Comparison of ENCODE assay signal across 8 cellular contexts in genomic region chr11:118436639-118437045, GRCh38. TPM values are rescaled to one million over a fixed set of nuclear protein-coding genes. Genes with fewer than 3 reads are reported as not detected.
DNase-seq lines count a peak whose midpoint lies in the region; ATAC-seq and TF ChIP-seq lines count a peak whose summit lies in the region.

No MANE protein-coding gene starts in this region.

- H3K9ac ChIP-seq in NT2/D1 (ENCODE audit: insufficient read length, low read depth): peak overlapping the region; percentile 94

- no peak for ATAC-seq in GM23338

- 0 out of 2 replicates have a peak overlapping the region, but pooled peaks have one; percentile 45 for H3K27ac ChIP-seq in GM23338 (ENCODE audit: low read depth)
- peak overlapping the region; percentile 85 for H3K27ac ChIP-seq in angular gyrus (ENCODE audit: low read depth, low read length)

- peaks cover 20% of the 10 kb centered on the region for H3K36me3 Mint-ChIP-seq in GM23338 (ENCODE audit: low read depth)

- peaks cover 16% of the 10 kb centered on the region for H3K27me3 Mint-ChIP-seq in GM23338 (ENCODE audit: insufficient read depth, low read depth, poor library complexity)

- H3K4me3 Mint-ChIP-seq in GM23338: peak overlapping the region; percentile 97

- H3K36me3 ChIP-seq in GM23338 (ENCODE audit: insufficient read depth) (peaks cover 4% of the 10 kb centered on the region; the same call in 1 of the 2 replicates), NT2/D1 (ENCODE audit: insufficient read depth, insufficient read length, low read length) (peaks cover 24% of the 10 kb centered on the region)

- no peak overlapping the region for H2AFZ ChIP-seq in GM23338

- DNase-seq in Daoy (ENCODE audit: low read depth): peak; percentile 40
- peak; percentile 18 for DNase-seq in GM23338 (ENCODE audit: low spot score)
- DNase-seq in NT2/D1 (ENCODE audit: low read depth, low spot score): no peak
- DNase-seq in iPS-NIHi7 (ENCODE audit: extremely low spot score): peak; percentile 19
- peak; percentile 43 to 47 for DNase-seq in stimulated activated CD4-positive, alpha-beta T cell treated with anti-CD3 and anti-CD28 coated beads, Interleukin-2, amount 100 ng/mL, for 24 hours
- no peak for DNase-seq in H4 (ENCODE audit: low spot score)
- no peak for DNase-seq in cerebellar cortex (ENCODE audit: low spot score)

- no peaks in the 10 kb centered on the region; the same call in 2 of the 3 replicates for H3K9me3 Mint-ChIP-seq in GM23338

- peaks cover 41% of the 10 kb centered on the region for H4K20me1 ChIP-seq in GM23338 (replicated peaks; ENCODE audit: insufficient read depth)

- peaks cover 35% of the 10 kb centered on the region for H3K4me1 Mint-ChIP-seq in GM23338

- peaks cover 41% of the 10 kb centered on the region for H3K4me1 ChIP-seq in GM23338 (ENCODE audit: insufficient read depth)
- H3K4me1 ChIP-seq in NT2/D1 (ENCODE audit: insufficient read depth, insufficient read length): no peaks in the 10 kb centered on the region

- no peaks in the 10 kb centered on the region for H3K9me2 ChIP-seq in GM23338 (ENCODE audit: insufficient read depth)

- TF ChIP-seq CTCF in GM23338 (conservative IDR thresholded peaks at IDR 0.05; ENCODE audit: low read depth in 2 of 2): no peak

- H3K9me3 ChIP-seq in NT2/D1 (ENCODE audit: insufficient read depth, low read length): no peaks in the 10 kb centered on the region

- H3F3A ChIP-seq in GM23338 (replicated peaks; ENCODE audit: low read depth): peaks cover 11% of the 10 kb centered on the region; the same call in 1 of the 2 replicates

- peaks cover 50% of the 10 kb centered on the region for H3K79me2 ChIP-seq in GM23338 (replicated peaks; ENCODE audit: insufficient read depth)

- H3K4me2 ChIP-seq in GM23338: peak overlapping the region; percentile 96

- H3K4me3 ChIP-seq in GM23338 (peak overlapping the region; percentile 77), NT2/D1 (ENCODE audit: insufficient read length, low read depth) (peak overlapping the region; percentile 79)

- H3K27ac Mint-ChIP-seq in GM23338: no peak overlapping the region

- H3K27me3 ChIP-seq in GM23338 (ENCODE audit: insufficient read depth) (peaks cover 14% of the 10 kb centered on the region), NT2/D1 (ENCODE audit: insufficient read depth, insufficient read length) (no peaks in the 10 kb centered on the region)

TF ChIP-seq in GM23338, 12 proteins besides CTCF, POLR2A, EP300 and RAD21:
- TF ChIP-seq CREB1 (CRISPR knock-in tag; IDR thresholded peaks at IDR 0.05; ENCODE audit: low read depth) (no peak), ETS1 (IDR thresholded peaks at IDR 0.05) (no peak), EZH2 (IDR thresholded peaks at IDR 0.05; ENCODE audit: low read depth, unreplicated experiment) (no peak), JUNB (IDR thresholded peaks at IDR 0.05; ENCODE audit: unreplicated experiment) (no peak), STAT1 (IDR thresholded peaks at IDR 0.05; ENCODE audit: unreplicated experiment) (no peak), POLR2AphosphoS5 (IDR thresholded peaks at IDR 0.05; ENCODE audit: low read depth) (no peak), NANOG (IDR thresholded peaks at IDR 0.05; ENCODE audit: borderline replicate concordance) (no peak), ZNF331 (CRISPR knock-in tag; IDR thresholded peaks at IDR 0.05; ENCODE audit: low read depth) (no peak)
- TF ChIP-seq, protein P1, sequence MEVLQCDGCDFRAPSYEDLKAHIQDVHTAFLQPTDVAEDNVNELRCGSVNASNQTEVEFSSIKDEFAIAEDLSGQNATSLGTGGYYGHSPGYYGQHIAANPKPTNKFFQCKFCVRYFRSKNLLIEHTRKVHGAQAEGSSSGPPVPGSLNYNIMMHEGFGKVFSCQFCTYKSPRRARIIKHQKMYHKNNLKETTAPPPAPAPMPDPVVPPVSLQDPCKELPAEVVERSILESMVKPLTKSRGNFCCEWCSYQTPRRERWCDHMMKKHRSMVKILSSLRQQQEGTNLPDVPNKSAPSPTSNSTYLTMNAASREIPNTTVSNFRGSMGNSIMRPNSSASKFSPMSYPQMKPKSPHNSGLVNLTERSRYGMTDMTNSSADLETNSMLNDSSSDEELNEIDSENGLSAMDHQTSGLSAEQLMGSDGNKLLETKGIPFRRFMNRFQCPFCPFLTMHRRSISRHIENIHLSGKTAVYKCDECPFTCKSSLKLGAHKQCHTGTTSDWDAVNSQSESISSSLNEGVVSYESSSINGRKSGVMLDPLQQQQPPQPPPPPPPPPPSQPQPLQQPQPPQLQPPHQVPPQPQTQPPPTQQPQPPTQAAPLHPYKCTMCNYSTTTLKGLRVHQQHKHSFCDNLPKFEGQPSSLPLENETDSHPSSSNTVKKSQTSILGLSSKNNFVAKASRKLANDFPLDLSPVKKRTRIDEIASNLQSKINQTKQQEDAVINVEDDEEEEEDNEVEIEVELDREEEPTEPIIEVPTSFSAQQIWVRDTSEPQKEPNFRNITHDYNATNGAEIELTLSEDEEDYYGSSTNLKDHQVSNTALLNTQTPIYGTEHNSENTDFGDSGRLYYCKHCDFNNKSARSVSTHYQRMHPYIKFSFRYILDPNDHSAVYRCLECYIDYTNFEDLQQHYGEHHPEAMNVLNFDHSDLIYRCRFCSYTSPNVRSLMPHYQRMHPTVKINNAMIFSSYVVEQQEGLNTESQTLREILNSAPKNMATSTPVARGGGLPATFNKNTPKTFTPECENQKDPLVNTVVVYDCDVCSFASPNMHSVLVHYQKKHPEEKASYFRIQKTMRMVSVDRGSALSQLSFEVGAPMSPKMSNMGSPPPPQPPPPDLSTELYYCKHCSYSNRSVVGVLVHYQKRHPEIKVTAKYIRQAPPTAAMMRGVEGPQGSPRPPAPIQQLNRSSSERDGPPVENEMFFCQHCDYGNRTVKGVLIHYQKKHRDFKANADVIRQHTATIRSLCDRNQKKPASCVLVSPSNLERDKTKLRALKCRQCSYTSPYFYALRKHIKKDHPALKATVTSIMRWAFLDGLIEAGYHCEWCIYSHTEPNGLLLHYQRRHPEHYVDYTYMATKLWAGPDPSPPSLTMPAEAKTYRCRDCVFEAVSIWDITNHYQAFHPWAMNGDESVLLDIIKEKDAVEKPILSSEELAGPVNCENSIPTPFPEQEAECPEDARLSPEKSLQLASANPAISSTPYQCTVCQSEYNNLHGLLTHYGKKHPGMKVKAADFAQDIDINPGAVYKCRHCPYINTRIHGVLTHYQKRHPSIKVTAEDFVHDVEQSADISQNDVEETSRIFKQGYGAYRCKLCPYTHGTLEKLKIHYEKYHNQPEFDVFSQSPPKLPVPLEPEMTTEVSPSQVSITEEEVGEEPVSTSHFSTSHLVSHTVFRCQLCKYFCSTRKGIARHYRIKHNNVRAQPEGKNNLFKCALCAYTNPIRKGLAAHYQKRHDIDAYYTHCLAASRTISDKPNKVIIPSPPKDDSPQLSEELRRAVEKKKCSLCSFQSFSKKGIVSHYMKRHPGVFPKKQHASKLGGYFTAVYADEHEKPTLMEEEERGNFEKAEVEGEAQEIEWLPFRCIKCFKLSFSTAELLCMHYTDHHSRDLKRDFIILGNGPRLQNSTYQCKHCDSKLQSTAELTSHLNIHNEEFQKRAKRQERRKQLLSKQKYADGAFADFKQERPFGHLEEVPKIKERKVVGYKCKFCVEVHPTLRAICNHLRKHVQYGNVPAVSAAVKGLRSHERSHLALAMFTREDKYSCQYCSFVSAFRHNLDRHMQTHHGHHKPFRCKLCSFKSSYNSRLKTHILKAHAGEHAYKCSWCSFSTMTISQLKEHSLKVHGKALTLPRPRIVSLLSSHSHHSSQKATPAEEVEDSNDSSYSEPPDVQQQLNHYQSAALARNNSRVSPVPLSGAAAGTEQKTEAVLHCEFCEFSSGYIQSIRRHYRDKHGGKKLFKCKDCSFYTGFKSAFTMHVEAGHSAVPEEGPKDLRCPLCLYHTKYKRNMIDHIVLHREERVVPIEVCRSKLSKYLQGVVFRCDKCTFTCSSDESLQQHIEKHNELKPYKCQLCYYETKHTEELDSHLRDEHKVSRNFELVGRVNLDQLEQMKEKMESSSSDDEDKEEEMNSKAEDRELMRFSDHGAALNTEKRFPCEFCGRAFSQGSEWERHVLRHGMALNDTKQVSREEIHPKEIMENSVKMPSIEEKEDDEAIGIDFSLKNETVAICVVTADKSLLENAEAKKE (CRISPR knock-in tag; IDR thresholded peaks at IDR 0.05): no peak

RNA-seq across cellular contexts. Expression of gene KMT2A, which starts 0.3 kb away (rescaled TPM):
- total RNA-seq in Daoy (2014; rRNA removed; shearing (Covaris generic)): 13.2 and 19.1 TPM in 2 replicates
- 66.6 and 72.2 TPM in 2 replicates for total RNA-seq in GM23338 (2014; rRNA removed; shearing (Covaris generic))
- polyA plus RNA-seq in GM23338 (2016; fragmentation: Nextera tagmentation; extraction: Ambion mirVana): 29.0 and 34.3 TPM in 2 replicates
- 11.9 and 15.2 TPM in 2 replicates for total RNA-seq in H4 (2014; rRNA removed; shearing (Covaris generic))

RNA-seq across cellular contexts. Expression of gene ATP5MG, which starts 35.2 kb away (rescaled TPM):
- total RNA-seq in Daoy (2014; rRNA removed; shearing (Covaris generic)): 66.2 and 69.5 TPM in 2 replicates
- 41.7 and 50.1 TPM in 2 replicates for total RNA-seq in GM23338 (2014; rRNA removed; shearing (Covaris generic))
- 987 and 1,075 TPM in 2 replicates for polyA plus RNA-seq in GM23338 (2016; fragmentation: Nextera tagmentation; extraction: Ambion mirVana)
- total RNA-seq in H4 (2014; rRNA removed; shearing (Covaris generic)): 59.3 and 94.8 TPM in 2 replicates

Comparison
In these comparisons a context has a peak if more than half of its experiments do, and no peak if none do; other contexts are left out.
1. DNase-seq: peak in Daoy (single experiment), GM23338 (single experiment), iPS-NIHi7 (single experiment) and stimulated activated CD4-positive, alpha-beta T cell treated with anti-CD3 and anti-CD28 coated beads, Interleukin-2, amount 100 ng/mL, for 24 hours (2 of 2); none in NT2/D1 (single experiment), H4 (single experiment) and cerebellar cortex (single experiment).